In the genomic region with DNA sequence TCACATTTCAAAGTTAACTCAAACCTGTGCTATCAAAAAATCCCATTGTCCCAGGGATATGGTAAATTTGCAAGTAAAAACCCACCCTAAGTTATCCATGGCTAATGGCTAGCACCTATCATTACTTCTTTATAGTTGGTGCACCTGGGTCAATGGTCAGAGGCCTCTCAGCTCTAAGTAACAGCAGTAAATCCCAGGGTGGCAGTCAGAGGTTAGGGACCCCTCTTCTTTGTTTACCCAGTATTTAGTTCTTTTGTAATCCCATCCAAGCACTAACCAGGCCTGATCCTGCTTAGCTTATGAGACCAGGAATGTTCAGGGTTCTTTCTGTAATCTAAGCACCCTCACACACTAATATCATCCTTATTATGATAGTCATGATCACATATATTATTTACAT, we compare ENCODE assay signal across 1 cellular context.
A peak's percentile ranks its signal among the peaks of the same experiment; 100 is the strongest.
TF ChIP-seq lines count a peak whose summit lies in the region.

No MANE protein-coding gene starts in this region.

TF ChIP-seq in H1, 55 proteins besides CTCF, POLR2A, EP300 and RAD21:
- TF ChIP-seq HDAC2 (IDR thresholded peaks at IDR 0.05; ENCODE audit: borderline replicate concordance in 1 of 2, low read depth in 2 of 2, low read length in 2 of 2) (0 out of 4 replicates have a peak, but pooled peaks of 1 of the 2 experiments have one; percentile 39), CHD1 (IDR thresholded peaks at IDR 0.05; ENCODE audit: low read depth, low read length) (no peak), SUZ12 (IDR thresholded peaks at IDR 0.05; ENCODE audit: low read length) (no peak), BCL11A (IDR thresholded peaks at IDR 0.05; ENCODE audit: low read depth in 2 of 2, low read length in 2 of 2) (peak in 1 of 2 experiments; percentile 11), TCF12 (IDR thresholded peaks at IDR 0.05; ENCODE audit: low read depth, low read length) (peak; percentile 99), RBBP5 (IDR thresholded peaks at IDR 0.05; ENCODE audit: borderline replicate concordance, low read depth, low read length) (no peak), ASH2L (IDR thresholded peaks at IDR 0.05; ENCODE audit: low read length) (no peak), GABPA (IDR thresholded peaks at IDR 0.05; ENCODE audit: borderline replicate concordance, insufficient read depth, low read length) (no peak), MAFK (IDR thresholded peaks at IDR 0.05; ENCODE audit: low read depth, low read length) (no peak), SP4 (IDR thresholded peaks at IDR 0.05; ENCODE audit: low read length) (no peak), KDM5A (IDR thresholded peaks at IDR 0.05; ENCODE audit: low read length) (no peak), GTF2F1 (IDR thresholded peaks at IDR 0.05; ENCODE audit: borderline replicate concordance, low read depth, low read length) (no peak), POU5F1 (IDR thresholded peaks at IDR 0.05; ENCODE audit: low read depth, low read length) (no peak), POLR2AphosphoS5 (IDR thresholded peaks at IDR 0.05; ENCODE audit: low read depth, low read length) (peak; percentile 81), SIX5 (IDR thresholded peaks at IDR 0.05; ENCODE audit: low read depth, low read length) (no peak)
